Comparison of ENCODE assay signal across 14 cellular contexts in genomic region chr5:58986281-58986680, GRCh38.
DNase-seq lines count a peak whose midpoint lies in the region; ATAC-seq and TF ChIP-seq lines count a peak whose summit lies in the region.
"Had no signal": no experiment of that assay in that cellular context is flagged by ENCODE, and none has a peak within 500 bp of the region (broad histone marks: within the 10 kb centered on the region; RNA-seq: fewer than 3 reads in every experiment).

No MANE protein-coding gene starts in this region.

- H3K36me3 Mint-ChIP-seq in GM23338 (ENCODE audit: low read depth) (no peaks in the 10 kb centered on the region; the same call in 2 of the 3 replicates), WTC11 (peaks cover 3% of the 10 kb centered on the region; the same call in 1 of the 2 replicates), glutamatergic neuron (ENCODE audit: unreplicated experiment) (no peaks in the 10 kb centered on the region)
- H3K36me3 Mint-ChIP-seq in activated T-cell treated with anti-CD3 and anti-CD28 coated beads, Interleukin-2, amount 50 U/mL, for 72 hours (ENCODE audit: insufficient read depth in 2 of 2) = peaks cover 14 to 53% of the 10 kb centered on the region in 2 donors

- H3K4me2 ChIP-seq in GM23338 = no peak overlapping the region

- H2AFZ ChIP-seq in GM23338 = no peak overlapping the region

- no peak overlapping the region for H3K27ac ChIP-seq in GM23338 (ENCODE audit: low read depth)
- peak overlapping the region; percentile 26 for H3K27ac ChIP-seq in psoas muscle
- H3K27ac ChIP-seq: C4-2B had no signal

- ATAC-seq in GM23338 = peak; percentile 81
- peak; percentile 61; the same call in 1 of the 2 replicates for ATAC-seq in WTC11
- peak in 3 of 4 donors; percentile 3 to 7 (median 7) for ATAC-seq in psoas muscle
- ATAC-seq in activated T-cell treated with anti-CD3 and anti-CD28 coated beads, Interleukin-2, amount 50 U/mL, for 72 hours (replicated peaks in 1 of 2) = no peak
- ATAC-seq: GM12878 had no signal

- no peak overlapping the region for H3K4me3 ChIP-seq in GM23338
- no peak overlapping the region for H3K4me3 ChIP-seq in psoas muscle
- no peak overlapping the region for H3K4me3 ChIP-seq in HAP-1
- H3K4me3 ChIP-seq: GM12878 had no signal

- H3K9me3 Mint-ChIP-seq in GM23338 = no peaks in the 10 kb centered on the region
- H3K9me3 Mint-ChIP-seq in WTC11 = peaks cover 4% of the 10 kb centered on the region
- no peaks in the 10 kb centered on the region for H3K9me3 Mint-ChIP-seq in glutamatergic neuron (ENCODE audit: unreplicated experiment)
- H3K9me3 Mint-ChIP-seq in activated T-cell treated with anti-CD3 and anti-CD28 coated beads, Interleukin-2, amount 50 U/mL, for 72 hours = no peaks in the 10 kb centered on the region
- H3K9me3 Mint-ChIP-seq: CD4-positive, alpha-beta memory T cell; IgD-negative memory B cell had no signal

- POLR2A ChIA-PET in WTC11 (lab: Charles Lee) = no interaction called here

- no peaks in the 10 kb centered on the region for H3K79me2 ChIP-seq in GM23338 (replicated peaks; ENCODE audit: insufficient read depth)

- no peaks in the 10 kb centered on the region for H3K9me3 ChIP-seq in psoas muscle
- no peaks in the 10 kb centered on the region for H3K9me3 ChIP-seq in HAP-1
- H3K9me3 ChIP-seq: BE2C had no signal

- no peaks in the 10 kb centered on the region for H3F3A ChIP-seq in GM23338 (replicated peaks; ENCODE audit: low read depth)

- intact Hi-C loops in psoas muscle (cut with DNase I) = no loop called here

- no peaks in the 10 kb centered on the region for H4K20me1 ChIP-seq in GM23338 (replicated peaks; ENCODE audit: insufficient read depth)

- H3K4me1 Mint-ChIP-seq in GM23338 = peaks cover 14% of the 10 kb centered on the region
- H3K4me1 Mint-ChIP-seq in WTC11 = peaks cover 15% of the 10 kb centered on the region
- H3K4me1 Mint-ChIP-seq in glutamatergic neuron (ENCODE audit: low read depth, unreplicated experiment) = peaks cover 4% of the 10 kb centered on the region
- H3K4me1 Mint-ChIP-seq in activated T-cell treated with anti-CD3 and anti-CD28 coated beads, Interleukin-2, amount 50 U/mL, for 72 hours (ENCODE audit: low read depth) = no peaks in the 10 kb centered on the region

- TF ChIP-seq CTCF in GM23338 (conservative IDR thresholded peaks at IDR 0.05; ENCODE audit: low read depth in 2 of 2) = no peak
- no peak for TF ChIP-seq CTCF in WTC11 (IDR thresholded peaks at IDR 0.05)
- no peak for TF ChIP-seq CTCF in glutamatergic neuron (IDR thresholded peaks at IDR 0.05; ENCODE audit: partially characterized antibody, unreplicated experiment)
- TF ChIP-seq CTCF in psoas muscle (IDR thresholded peaks at IDR 0.05) = no peak

- DNase-seq in GM23338 (ENCODE audit: low spot score) = peak; percentile 25
- no peak for DNase-seq in WTC11 (ENCODE audit: low spot score)
- peak; percentile 22 for DNase-seq in glutamatergic neuron
- no peak for DNase-seq in psoas muscle
- no peak for DNase-seq in activated T-cell treated with anti-CD3 and anti-CD28 coated beads, Interleukin-2, amount 50 U/mL, for 72 hours
- no peak for DNase-seq in NCI-H526 (lab: John Stamatoyannopoulos, UW)
- no peak for DNase-seq in HAP-1 (ENCODE audit: low spot score in 2 of 2)
- DNase-seq: BE2C; CD4-positive, alpha-beta memory T cell; DMS79; HCEC 1CT had no signal

- H3K4me1 ChIP-seq in GM23338 (ENCODE audit: insufficient read depth) = peaks cover 3% of the 10 kb centered on the region; the same call in 1 of the 2 replicates
- H3K4me1 ChIP-seq in psoas muscle = no peaks in the 10 kb centered on the region
- H3K4me1 ChIP-seq in HAP-1 = no peaks in the 10 kb centered on the region
- H3K4me1 ChIP-seq: BE2C had no signal

- WGBS in psoas muscle, 3 donors = 68 to 76% (median 71%) methylated on average over 8 of the region's 8 CpGs

- H3K27me3 ChIP-seq in GM23338 (ENCODE audit: insufficient read depth) (no peaks in the 10 kb centered on the region), psoas muscle (ENCODE audit: insufficient read depth in 3 of 3, low read length in 2 of 3) (no peaks in the 10 kb centered on the region), HAP-1 (ENCODE audit: low read depth) (no peaks in the 10 kb centered on the region)
- H3K27me3 ChIP-seq: BE2C had no signal

- H3K9me2 ChIP-seq in GM23338 (ENCODE audit: insufficient read depth) = no peaks in the 10 kb centered on the region; the same call in 1 of the 2 replicates

- in situ Hi-C loops in HAP-1 (cut with MboI; ENCODE audit: low sequenced_read_pairs) = no loop called here

- H3K27ac Mint-ChIP-seq in GM23338 = no peak overlapping the region
- no peak overlapping the region for H3K27ac Mint-ChIP-seq in WTC11
- H3K27ac Mint-ChIP-seq in glutamatergic neuron (ENCODE audit: unreplicated experiment) = no peak overlapping the region
- no peak overlapping the region for H3K27ac Mint-ChIP-seq in activated T-cell treated with anti-CD3 and anti-CD28 coated beads, Interleukin-2, amount 50 U/mL, for 72 hours
- H3K27ac Mint-ChIP-seq: IgD-negative memory B cell had no signal

- CTCF ChIA-PET in WTC11 (lab: Charles Lee) = interaction anchor here (1.5 to 2.6 kb wide), 5 partner anchors 13 to 99 kb away, joined by 3 to 16 read pairs (median 4); no protein-coding TSS in a partner anchor

- H3K36me3 ChIP-seq in GM23338 (ENCODE audit: insufficient read depth) (no peaks in the 10 kb centered on the region), psoas muscle (ENCODE audit: insufficient read depth in 1 of 2, low read depth in 1 of 2) (peaks cover 7 to 91% of the 10 kb centered on the region in 2 donors), HAP-1 (replicated peaks) (no peaks in the 10 kb centered on the region)

- H3K27me3 Mint-ChIP-seq in GM23338 (ENCODE audit: insufficient read depth, low read depth, poor library complexity) (peaks cover 3% of the 10 kb centered on the region), WTC11 (ENCODE audit: low read depth) (no peaks in the 10 kb centered on the region), glutamatergic neuron (ENCODE audit: unreplicated experiment) (peaks cover 2% of the 10 kb centered on the region)
- no peaks in the 10 kb centered on the region for H3K27me3 Mint-ChIP-seq in activated T-cell treated with anti-CD3 and anti-CD28 coated beads, Interleukin-2, amount 50 U/mL, for 72 hours (ENCODE audit: low read depth)
- H3K27me3 Mint-ChIP-seq: CD4-positive, alpha-beta memory T cell; IgD-negative memory B cell had no signal

- H3K4me3 Mint-ChIP-seq in GM23338 (no peak overlapping the region), WTC11 (no peak overlapping the region), glutamatergic neuron (ENCODE audit: unreplicated experiment) (no peak overlapping the region)
- no peak overlapping the region for H3K4me3 Mint-ChIP-seq in activated T-cell treated with anti-CD3 and anti-CD28 coated beads, Interleukin-2, amount 50 U/mL, for 72 hours
- H3K4me3 Mint-ChIP-seq: CD4-positive, alpha-beta memory T cell; IgD-negative memory B cell had no signal

TF ChIP-seq in GM23338, 12 proteins besides CTCF, POLR2A, EP300 and RAD21 (continues in another document):
- TF ChIP-seq JUNB (IDR thresholded peaks at IDR 0.05; ENCODE audit: unreplicated experiment) (no peak), EZH2phosphoT487 (IDR thresholded peaks at IDR 0.05; ENCODE audit: unreplicated experiment) (no peak), CREB1 (CRISPR knock-in tag; IDR thresholded peaks at IDR 0.05; ENCODE audit: low read depth) (no peak), STAT1 (IDR thresholded peaks at IDR 0.05; ENCODE audit: unreplicated experiment) (no peak), ZNF114 (CRISPR knock-in tag; IDR thresholded peaks at IDR 0.05) (no peak), ZNF331 (CRISPR knock-in tag; IDR thresholded peaks at IDR 0.05; ENCODE audit: low read depth) (no peak), POLR2AphosphoS5 (IDR thresholded peaks at IDR 0.05; ENCODE audit: low read depth) (no peak), NANOG (IDR thresholded peaks at IDR 0.05; ENCODE audit: borderline replicate concordance) (no peak)
- TF ChIP-seq, protein P1, sequence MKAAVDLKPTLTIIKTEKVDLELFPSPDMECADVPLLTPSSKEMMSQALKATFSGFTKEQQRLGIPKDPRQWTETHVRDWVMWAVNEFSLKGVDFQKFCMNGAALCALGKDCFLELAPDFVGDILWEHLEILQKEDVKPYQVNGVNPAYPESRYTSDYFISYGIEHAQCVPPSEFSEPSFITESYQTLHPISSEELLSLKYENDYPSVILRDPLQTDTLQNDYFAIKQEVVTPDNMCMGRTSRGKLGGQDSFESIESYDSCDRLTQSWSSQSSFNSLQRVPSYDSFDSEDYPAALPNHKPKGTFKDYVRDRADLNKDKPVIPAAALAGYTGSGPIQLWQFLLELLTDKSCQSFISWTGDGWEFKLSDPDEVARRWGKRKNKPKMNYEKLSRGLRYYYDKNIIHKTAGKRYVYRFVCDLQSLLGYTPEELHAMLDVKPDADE (IDR thresholded peaks at IDR 0.05) = no peak

TF ChIP-seq in WTC11, 78 proteins besides CTCF, POLR2A, EP300 and RAD21 (continues in another document):
- TF ChIP-seq ZNF263 (CRISPR knock-in tag; IDR thresholded peaks at IDR 0.05; ENCODE audit: low read depth) = no peak
- no peak for TF ChIP-seq GRHL2 (CRISPR knock-in tag; IDR thresholded peaks at IDR 0.05; ENCODE audit: insufficient replicate concordance, severe bottlenecking)
- no peak for TF ChIP-seq ATF2 (CRISPR knock-in tag; IDR thresholded peaks at IDR 0.05; ENCODE audit: borderline replicate concordance, low read depth)
- TF ChIP-seq ELF4 (CRISPR knock-in tag; IDR thresholded peaks at IDR 0.05; ENCODE audit: low read depth) = no peak
- TF ChIP-seq ZNF317 (CRISPR knock-in tag; IDR thresholded peaks at IDR 0.05; ENCODE audit: borderline replicate concordance, low read depth) = no peak
- no peak for TF ChIP-seq CBFB (CRISPR knock-in tag; IDR thresholded peaks at IDR 0.05; ENCODE audit: low read depth)

Comparison
In these comparisons a context has a peak if more than half of its experiments do, and no peak if none do; other contexts are left out.
1. ATAC-seq: peak in GM23338 (single experiment), WTC11 (single experiment) and psoas muscle (3 of 4); none in activated T-cell treated with anti-CD3 and anti-CD28 coated beads, Interleukin-2, amount 50 U/mL, for 72 hours (0 of 2).
2. DNase-seq: peak in GM23338 (single experiment) and glutamatergic neuron (single experiment); none in WTC11 (single experiment), psoas muscle (0 of 2), activated T-cell treated with anti-CD3 and anti-CD28 coated beads, Interleukin-2, amount 50 U/mL, for 72 hours (0 of 2), NCI-H526 (0 of 2) and HAP-1 (0 of 2).